ENCODE assay signal across 1 cellular context in the genomic region with DNA sequence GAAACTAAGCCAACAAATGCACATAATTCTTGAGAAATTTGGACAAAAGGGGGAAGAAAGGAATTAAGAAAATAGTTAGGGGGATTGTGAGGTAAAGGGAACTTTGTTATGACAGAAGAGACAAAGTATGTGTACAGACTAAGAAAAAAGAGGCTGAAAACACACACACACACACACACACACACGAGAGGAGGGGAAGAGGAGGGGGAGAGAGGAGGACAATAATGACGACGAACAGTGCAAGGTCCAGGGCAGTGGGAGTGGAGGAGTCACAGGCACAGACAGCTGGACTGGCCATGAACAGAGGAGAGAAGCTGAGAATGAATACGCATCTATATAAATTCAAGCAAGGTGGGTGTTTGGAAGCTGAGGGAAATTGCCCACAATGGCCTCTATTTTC.
TF ChIP-seq lines count a peak whose summit lies in the region.

No MANE protein-coding gene starts in this region.

TF ChIP-seq in HepG2, 621 proteins besides CTCF, POLR2A, EP300 and RAD21 (continued from another document and continues in another):
- TF ChIP-seq, protein P1, sequence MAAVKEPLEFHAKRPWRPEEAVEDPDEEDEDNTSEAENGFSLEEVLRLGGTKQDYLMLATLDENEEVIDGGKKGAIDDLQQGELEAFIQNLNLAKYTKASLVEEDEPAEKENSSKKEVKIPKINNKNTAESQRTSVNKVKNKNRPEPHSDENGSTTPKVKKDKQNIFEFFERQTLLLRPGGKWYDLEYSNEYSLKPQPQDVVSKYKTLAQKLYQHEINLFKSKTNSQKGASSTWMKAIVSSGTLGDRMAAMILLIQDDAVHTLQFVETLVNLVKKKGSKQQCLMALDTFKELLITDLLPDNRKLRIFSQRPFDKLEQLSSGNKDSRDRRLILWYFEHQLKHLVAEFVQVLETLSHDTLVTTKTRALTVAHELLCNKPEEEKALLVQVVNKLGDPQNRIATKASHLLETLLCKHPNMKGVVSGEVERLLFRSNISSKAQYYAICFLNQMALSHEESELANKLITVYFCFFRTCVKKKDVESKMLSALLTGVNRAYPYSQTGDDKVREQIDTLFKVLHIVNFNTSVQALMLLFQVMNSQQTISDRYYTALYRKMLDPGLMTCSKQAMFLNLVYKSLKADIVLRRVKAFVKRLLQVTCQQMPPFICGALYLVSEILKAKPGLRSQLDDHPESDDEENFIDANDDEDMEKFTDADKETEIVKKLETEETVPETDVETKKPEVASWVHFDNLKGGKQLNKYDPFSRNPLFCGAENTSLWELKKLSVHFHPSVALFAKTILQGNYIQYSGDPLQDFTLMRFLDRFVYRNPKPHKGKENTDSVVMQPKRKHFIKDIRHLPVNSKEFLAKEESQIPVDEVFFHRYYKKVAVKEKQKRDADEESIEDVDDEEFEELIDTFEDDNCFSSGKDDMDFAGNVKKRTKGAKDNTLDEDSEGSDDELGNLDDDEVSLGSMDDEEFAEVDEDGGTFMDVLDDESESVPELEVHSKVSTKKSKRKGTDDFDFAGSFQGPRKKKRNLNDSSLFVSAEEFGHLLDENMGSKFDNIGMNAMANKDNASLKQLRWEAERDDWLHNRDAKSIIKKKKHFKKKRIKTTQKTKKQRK (IDR thresholded peaks at IDR 0.05; ENCODE audit: low read length) = no peak
- TF ChIP-seq HNRNPL (IDR thresholded peaks at IDR 0.05; ENCODE audit: low read depth, low read length) (no peak), NR3C1 (CRISPR knock-in tag; IDR thresholded peaks at IDR 0.05) (no peak), ZNF260 (CRISPR knock-in tag; IDR thresholded peaks at IDR 0.05; ENCODE audit: borderline replicate concordance, low read depth) (no peak), CEBPB (IDR thresholded peaks at IDR 0.05; ENCODE audit: borderline replicate concordance, low read depth, low read length) (no peak), ZNF737 (CRISPR knock-in tag; IDR thresholded peaks at IDR 0.05; ENCODE audit: borderline replicate concordance) (no peak), PHF21A (CRISPR knock-in tag; IDR thresholded peaks at IDR 0.05) (peak; percentile 63), ZZZ3 (CRISPR knock-in tag; IDR thresholded peaks at IDR 0.05; ENCODE audit: borderline replicate concordance) (no peak), PTBP1 (IDR thresholded peaks at IDR 0.05; ENCODE audit: low read depth, low read length, poor library complexity, severe bottlenecking) (no peak), ZNF850 (CRISPR knock-in tag; conservative IDR thresholded peaks at IDR 0.05) (no peak), HOXA9 (CRISPR knock-in tag; IDR thresholded peaks at IDR 0.05; ENCODE audit: borderline replicate concordance) (no peak), KLF13 (CRISPR knock-in tag; IDR thresholded peaks at IDR 0.05) (no peak), SATB2 (CRISPR knock-in tag; IDR thresholded peaks at IDR 0.05) (no peak), ZNF205 (CRISPR knock-in tag; IDR thresholded peaks at IDR 0.05) (no peak), ZBTB7B (CRISPR knock-in tag; IDR thresholded peaks at IDR 0.05) (no peak), SOX6 (IDR thresholded peaks at IDR 0.05) (no peak), SOX6 (CRISPR knock-in tag; IDR thresholded peaks at IDR 0.05) (peak; percentile 89), ZNF724P (CRISPR knock-in tag; IDR thresholded peaks at IDR 0.05; ENCODE audit: borderline replicate concordance) (no peak), SMARCE1 (IDR thresholded peaks at IDR 0.05; ENCODE audit: borderline replicate concordance) (no peak), ZNF33A (CRISPR knock-in tag; IDR thresholded peaks at IDR 0.05; ENCODE audit: borderline replicate concordance) (no peak), ZNF333 (CRISPR knock-in tag; IDR thresholded peaks at IDR 0.05; ENCODE audit: borderline replicate concordance) (no peak), ZNF367 (CRISPR knock-in tag; IDR thresholded peaks at IDR 0.05; ENCODE audit: borderline replicate concordance) (no peak), MAF1 (CRISPR knock-in tag; IDR thresholded peaks at IDR 0.05; ENCODE audit: borderline replicate concordance) (no peak), ZNF782 (CRISPR knock-in tag; IDR thresholded peaks at IDR 0.05; ENCODE audit: borderline replicate concordance) (no peak), SMC3 (IDR thresholded peaks at IDR 0.05; ENCODE audit: low read length) (peak; percentile 55), ZKSCAN1 (IDR thresholded peaks at IDR 0.05; ENCODE audit: low read length) (0 out of 2 replicates have a peak, but pooled peaks have one; percentile 32), CHCHD3 (CRISPR knock-in tag; IDR thresholded peaks at IDR 0.05) (no peak), ZNF75D (CRISPR knock-in tag; IDR thresholded peaks at IDR 0.05; ENCODE audit: borderline replicate concordance) (no peak), POLR2G (IDR thresholded peaks at IDR 0.05; ENCODE audit: low read depth, low read length) (0 out of 2 replicates have a peak, but pooled peaks have one; percentile 24), ETV5 (CRISPR knock-in tag; IDR thresholded peaks at IDR 0.05; ENCODE audit: borderline replicate concordance) (no peak), ZNF841 (CRISPR knock-in tag; IDR thresholded peaks at IDR 0.05; ENCODE audit: borderline replicate concordance) (no peak), MYNN (CRISPR knock-in tag; IDR thresholded peaks at IDR 0.05; ENCODE audit: low read depth) (no peak), ZNF660 (CRISPR knock-in tag; IDR thresholded peaks at IDR 0.05; ENCODE audit: borderline replicate concordance, low read depth) (no peak), HMGA1 (CRISPR knock-in tag; conservative IDR thresholded peaks at IDR 0.05) (no peak), TRIM24 (CRISPR knock-in tag; IDR thresholded peaks at IDR 0.05) (0 out of 2 replicates have a peak, but pooled peaks have one; percentile 46), SIN3A (IDR thresholded peaks at IDR 0.05; ENCODE audit: borderline replicate concordance, low read depth, low read length) (no peak), TGIF2 (CRISPR knock-in tag; IDR thresholded peaks at IDR 0.05) (0 out of 2 replicates have a peak, but pooled peaks have one; percentile 47), CEBPG (CRISPR knock-in tag; IDR thresholded peaks at IDR 0.05) (no peak), KDM1A (CRISPR knock-in tag; IDR thresholded peaks at IDR 0.05) (no peak), ZFP82 (CRISPR knock-in tag; IDR thresholded peaks at IDR 0.05; ENCODE audit: borderline replicate concordance) (no peak)
- TF ChIP-seq, protein P2, sequence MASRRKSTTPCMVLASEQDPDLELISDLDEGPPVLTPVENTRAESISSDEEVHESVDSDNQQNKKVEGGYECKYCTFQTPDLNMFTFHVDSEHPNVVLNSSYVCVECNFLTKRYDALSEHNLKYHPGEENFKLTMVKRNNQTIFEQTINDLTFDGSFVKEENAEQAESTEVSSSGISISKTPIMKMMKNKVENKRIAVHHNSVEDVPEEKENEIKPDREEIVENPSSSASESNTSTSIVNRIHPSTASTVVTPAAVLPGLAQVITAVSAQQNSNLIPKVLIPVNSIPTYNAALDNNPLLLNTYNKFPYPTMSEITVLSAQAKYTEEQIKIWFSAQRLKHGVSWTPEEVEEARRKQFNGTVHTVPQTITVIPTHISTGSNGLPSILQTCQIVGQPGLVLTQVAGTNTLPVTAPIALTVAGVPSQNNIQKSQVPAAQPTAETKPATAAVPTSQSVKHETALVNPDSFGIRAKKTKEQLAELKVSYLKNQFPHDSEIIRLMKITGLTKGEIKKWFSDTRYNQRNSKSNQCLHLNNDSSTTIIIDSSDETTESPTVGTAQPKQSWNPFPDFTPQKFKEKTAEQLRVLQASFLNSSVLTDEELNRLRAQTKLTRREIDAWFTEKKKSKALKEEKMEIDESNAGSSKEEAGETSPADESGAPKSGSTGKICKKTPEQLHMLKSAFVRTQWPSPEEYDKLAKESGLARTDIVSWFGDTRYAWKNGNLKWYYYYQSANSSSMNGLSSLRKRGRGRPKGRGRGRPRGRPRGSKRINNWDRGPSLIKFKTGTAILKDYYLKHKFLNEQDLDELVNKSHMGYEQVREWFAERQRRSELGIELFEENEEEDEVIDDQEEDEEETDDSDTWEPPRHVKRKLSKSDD (CRISPR knock-in tag; IDR thresholded peaks at IDR 0.05; ENCODE audit: low read depth) = peak; percentile 43; the same call in 1 of the 2 replicates
- TF ChIP-seq, protein P3, sequence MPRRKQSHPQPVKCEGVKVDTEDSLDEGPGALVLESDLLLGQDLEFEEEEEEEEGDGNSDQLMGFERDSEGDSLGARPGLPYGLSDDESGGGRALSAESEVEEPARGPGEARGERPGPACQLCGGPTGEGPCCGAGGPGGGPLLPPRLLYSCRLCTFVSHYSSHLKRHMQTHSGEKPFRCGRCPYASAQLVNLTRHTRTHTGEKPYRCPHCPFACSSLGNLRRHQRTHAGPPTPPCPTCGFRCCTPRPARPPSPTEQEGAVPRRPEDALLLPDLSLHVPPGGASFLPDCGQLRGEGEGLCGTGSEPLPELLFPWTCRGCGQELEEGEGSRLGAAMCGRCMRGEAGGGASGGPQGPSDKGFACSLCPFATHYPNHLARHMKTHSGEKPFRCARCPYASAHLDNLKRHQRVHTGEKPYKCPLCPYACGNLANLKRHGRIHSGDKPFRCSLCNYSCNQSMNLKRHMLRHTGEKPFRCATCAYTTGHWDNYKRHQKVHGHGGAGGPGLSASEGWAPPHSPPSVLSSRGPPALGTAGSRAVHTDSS (CRISPR knock-in tag; conservative IDR thresholded peaks at IDR 0.05) = no peak
- TF ChIP-seq, protein P4, sequence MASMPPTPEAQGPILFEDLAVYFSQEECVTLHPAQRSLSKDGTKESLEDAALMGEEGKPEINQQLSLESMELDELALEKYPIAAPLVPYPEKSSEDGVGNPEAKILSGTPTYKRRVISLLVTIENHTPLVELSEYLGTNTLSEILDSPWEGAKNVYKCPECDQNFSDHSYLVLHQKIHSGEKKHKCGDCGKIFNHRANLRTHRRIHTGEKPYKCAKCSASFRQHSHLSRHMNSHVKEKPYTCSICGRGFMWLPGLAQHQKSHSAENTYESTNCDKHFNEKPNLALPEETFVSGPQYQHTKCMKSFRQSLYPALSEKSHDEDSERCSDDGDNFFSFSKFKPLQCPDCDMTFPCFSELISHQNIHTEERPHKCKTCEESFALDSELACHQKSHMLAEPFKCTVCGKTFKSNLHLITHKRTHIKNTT (CRISPR knock-in tag; IDR thresholded peaks at IDR 0.05) = no peak
- TF ChIP-seq, protein P5, sequence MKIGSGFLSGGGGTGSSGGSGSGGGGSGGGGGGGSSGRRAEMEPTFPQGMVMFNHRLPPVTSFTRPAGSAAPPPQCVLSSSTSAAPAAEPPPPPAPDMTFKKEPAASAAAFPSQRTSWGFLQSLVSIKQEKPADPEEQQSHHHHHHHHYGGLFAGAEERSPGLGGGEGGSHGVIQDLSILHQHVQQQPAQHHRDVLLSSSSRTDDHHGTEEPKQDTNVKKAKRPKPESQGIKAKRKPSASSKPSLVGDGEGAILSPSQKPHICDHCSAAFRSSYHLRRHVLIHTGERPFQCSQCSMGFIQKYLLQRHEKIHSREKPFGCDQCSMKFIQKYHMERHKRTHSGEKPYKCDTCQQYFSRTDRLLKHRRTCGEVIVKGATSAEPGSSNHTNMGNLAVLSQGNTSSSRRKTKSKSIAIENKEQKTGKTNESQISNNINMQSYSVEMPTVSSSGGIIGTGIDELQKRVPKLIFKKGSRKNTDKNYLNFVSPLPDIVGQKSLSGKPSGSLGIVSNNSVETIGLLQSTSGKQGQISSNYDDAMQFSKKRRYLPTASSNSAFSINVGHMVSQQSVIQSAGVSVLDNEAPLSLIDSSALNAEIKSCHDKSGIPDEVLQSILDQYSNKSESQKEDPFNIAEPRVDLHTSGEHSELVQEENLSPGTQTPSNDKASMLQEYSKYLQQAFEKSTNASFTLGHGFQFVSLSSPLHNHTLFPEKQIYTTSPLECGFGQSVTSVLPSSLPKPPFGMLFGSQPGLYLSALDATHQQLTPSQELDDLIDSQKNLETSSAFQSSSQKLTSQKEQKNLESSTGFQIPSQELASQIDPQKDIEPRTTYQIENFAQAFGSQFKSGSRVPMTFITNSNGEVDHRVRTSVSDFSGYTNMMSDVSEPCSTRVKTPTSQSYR (CRISPR knock-in tag; IDR thresholded peaks at IDR 0.05; ENCODE audit: borderline replicate concordance) = no peak
- TF ChIP-seq, protein P6, sequence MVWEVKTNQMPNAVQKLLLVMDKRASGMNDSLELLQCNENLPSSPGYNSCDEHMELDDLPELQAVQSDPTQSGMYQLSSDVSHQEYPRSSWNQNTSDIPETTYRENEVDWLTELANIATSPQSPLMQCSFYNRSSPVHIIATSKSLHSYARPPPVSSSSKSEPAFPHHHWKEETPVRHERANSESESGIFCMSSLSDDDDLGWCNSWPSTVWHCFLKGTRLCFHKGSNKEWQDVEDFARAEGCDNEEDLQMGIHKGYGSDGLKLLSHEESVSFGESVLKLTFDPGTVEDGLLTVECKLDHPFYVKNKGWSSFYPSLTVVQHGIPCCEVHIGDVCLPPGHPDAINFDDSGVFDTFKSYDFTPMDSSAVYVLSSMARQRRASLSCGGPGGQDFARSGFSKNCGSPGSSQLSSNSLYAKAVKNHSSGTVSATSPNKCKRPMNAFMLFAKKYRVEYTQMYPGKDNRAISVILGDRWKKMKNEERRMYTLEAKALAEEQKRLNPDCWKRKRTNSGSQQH (CRISPR knock-in tag; IDR thresholded peaks at IDR 0.05; ENCODE audit: low read depth) = no peak
- TF ChIP-seq, protein P7, sequence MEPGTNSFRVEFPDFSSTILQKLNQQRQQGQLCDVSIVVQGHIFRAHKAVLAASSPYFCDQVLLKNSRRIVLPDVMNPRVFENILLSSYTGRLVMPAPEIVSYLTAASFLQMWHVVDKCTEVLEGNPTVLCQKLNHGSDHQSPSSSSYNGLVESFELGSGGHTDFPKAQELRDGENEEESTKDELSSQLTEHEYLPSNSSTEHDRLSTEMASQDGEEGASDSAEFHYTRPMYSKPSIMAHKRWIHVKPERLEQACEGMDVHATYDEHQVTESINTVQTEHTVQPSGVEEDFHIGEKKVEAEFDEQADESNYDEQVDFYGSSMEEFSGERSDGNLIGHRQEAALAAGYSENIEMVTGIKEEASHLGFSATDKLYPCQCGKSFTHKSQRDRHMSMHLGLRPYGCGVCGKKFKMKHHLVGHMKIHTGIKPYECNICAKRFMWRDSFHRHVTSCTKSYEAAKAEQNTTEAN (CRISPR knock-in tag; conservative IDR thresholded peaks at IDR 0.05) = no peak
- TF ChIP-seq, protein P8, sequence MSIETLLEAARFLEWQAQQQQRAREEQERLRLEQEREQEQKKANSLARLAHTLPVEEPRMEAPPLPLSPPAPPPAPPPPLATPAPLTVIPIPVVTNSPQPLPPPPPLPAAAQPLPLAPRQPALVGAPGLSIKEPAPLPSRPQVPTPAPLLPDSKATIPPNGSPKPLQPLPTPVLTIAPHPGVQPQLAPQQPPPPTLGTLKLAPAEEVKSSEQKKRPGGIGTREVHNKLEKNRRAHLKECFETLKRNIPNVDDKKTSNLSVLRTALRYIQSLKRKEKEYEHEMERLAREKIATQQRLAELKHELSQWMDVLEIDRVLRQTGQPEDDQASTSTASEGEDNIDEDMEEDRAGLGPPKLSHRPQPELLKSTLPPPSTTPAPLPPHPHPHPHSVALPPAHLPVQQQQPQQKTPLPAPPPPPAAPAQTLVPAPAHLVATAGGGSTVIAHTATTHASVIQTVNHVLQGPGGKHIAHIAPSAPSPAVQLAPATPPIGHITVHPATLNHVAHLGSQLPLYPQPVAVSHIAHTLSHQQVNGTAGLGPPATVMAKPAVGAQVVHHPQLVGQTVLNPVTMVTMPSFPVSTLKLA (IDR thresholded peaks at IDR 0.05) = no peak
- TF ChIP-seq, protein P9, sequence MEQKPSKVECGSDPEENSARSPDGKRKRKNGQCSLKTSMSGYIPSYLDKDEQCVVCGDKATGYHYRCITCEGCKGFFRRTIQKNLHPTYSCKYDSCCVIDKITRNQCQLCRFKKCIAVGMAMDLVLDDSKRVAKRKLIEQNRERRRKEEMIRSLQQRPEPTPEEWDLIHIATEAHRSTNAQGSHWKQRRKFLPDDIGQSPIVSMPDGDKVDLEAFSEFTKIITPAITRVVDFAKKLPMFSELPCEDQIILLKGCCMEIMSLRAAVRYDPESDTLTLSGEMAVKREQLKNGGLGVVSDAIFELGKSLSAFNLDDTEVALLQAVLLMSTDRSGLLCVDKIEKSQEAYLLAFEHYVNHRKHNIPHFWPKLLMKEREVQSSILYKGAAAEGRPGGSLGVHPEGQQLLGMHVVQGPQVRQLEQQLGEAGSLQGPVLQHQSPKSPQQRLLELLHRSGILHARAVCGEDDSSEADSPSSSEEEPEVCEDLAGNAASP (CRISPR knock-in tag; IDR thresholded peaks at IDR 0.05; ENCODE audit: borderline replicate concordance) = no peak
